Comparison of ENCODE assay signal across 14 cellular contexts in the genomic region with DNA sequence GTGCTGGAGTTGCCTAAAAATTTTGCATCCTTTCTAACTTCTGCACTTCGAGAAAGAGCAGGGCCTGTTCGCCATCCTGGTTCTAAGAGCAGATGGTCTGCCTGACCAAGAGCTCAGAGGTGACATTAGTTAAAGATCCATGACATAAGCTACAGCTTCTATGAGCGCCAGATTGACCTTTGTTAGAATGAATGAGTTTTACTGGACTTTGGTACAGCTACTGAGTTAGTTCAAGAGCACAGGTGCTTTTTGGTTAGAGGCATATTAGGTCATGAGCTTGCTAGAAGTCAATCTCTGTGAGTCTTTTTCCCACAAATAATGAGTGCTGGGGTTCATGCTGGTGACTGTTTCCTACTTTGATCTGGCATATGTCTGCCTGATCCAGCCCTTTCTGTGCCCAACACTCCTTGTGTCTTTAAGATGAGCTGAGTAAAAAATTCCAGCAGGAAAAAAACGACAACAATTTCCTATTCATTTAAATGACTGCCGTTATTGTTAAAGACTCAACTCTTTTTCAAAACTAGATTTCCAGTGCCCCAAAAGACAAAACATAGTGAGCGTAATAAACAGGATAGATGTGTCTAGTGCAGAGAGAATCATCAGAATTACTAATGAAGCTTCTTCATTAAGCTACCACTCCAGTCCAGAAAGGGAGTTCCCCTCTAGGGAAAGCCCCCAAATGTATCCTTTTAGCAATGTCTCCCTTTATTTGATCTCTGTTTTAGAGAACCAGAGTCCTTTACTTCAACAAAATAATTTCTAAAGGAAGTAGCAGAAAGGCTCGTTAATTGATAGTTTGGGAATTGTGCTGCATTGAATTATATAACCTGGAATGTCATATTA.
DNase-seq lines count a peak whose midpoint lies in the region; ATAC-seq lines count a peak whose summit lies in the region.
"Had no signal": no experiment of that assay in that cellular context is flagged by ENCODE, and none has a peak within 500 bp of the region (broad histone marks: within the 10 kb centered on the region; RNA-seq: fewer than 3 reads in every experiment).

No MANE protein-coding gene starts in this region.

- DNase-seq in activated T-cell treated with anti-CD3 and anti-CD28 coated beads, Interleukin-2, amount 50 U/mL, for 72 hours: no peak
- DNase-seq in activated T-cell treated with anti-CD3 and anti-CD28 coated beads, Interleukin-2, amount 50 U/mL, for 24 hours: no peak
- DNase-seq in globus pallidus (ENCODE audit: low spot score): peak; percentile 36
- DNase-seq in pons (ENCODE audit: low spot score): peak; percentile 72
- DNase-seq in head of caudate nucleus: no peak
- no peak for DNase-seq in activated naive CD4-positive, alpha-beta T cell (lab: John Stamatoyannopoulos, UW)
- DNase-seq: CD4-positive, alpha-beta T cell; NCI-H1092 treated with DMSO at 0.1 percent for 48 hours; NCI-H2107; NCI-H2227 treated with DMSO at 0.1 percent for 48 hours; NCI-H82; PC-9 had no signal

- intact Hi-C loops in head of caudate nucleus (cut with DNase I): no loop called here

- H3K4me1 Mint-ChIP-seq in activated T-cell treated with anti-CD3 and anti-CD28 coated beads, Interleukin-2, amount 50 U/mL, for 72 hours (ENCODE audit: low read depth): peaks cover 38% of the 10 kb centered on the region
- peaks cover 73% of the 10 kb centered on the region for H3K4me1 Mint-ChIP-seq in activated T-cell treated with anti-CD3 and anti-CD28 coated beads, Interleukin-2, amount 50 U/mL, for 24 hours (ENCODE audit: low read depth)

- no peak overlapping the region for H3K4me3 Mint-ChIP-seq in activated T-cell treated with anti-CD3 and anti-CD28 coated beads, Interleukin-2, amount 50 U/mL, for 72 hours
- no peak overlapping the region for H3K4me3 Mint-ChIP-seq in activated T-cell treated with anti-CD3 and anti-CD28 coated beads, Interleukin-2, amount 50 U/mL, for 24 hours

- peak overlapping the region; percentile 4 for H3K27ac Mint-ChIP-seq in activated T-cell treated with anti-CD3 and anti-CD28 coated beads, Interleukin-2, amount 50 U/mL, for 72 hours
- no peak overlapping the region for H3K27ac Mint-ChIP-seq in activated T-cell treated with anti-CD3 and anti-CD28 coated beads, Interleukin-2, amount 50 U/mL, for 24 hours
- H3K27ac Mint-ChIP-seq: CD4-positive, alpha-beta T cell had no signal

- H3K36me3 Mint-ChIP-seq in activated T-cell treated with anti-CD3 and anti-CD28 coated beads, Interleukin-2, amount 50 U/mL, for 72 hours (ENCODE audit: insufficient read depth in 2 of 2): no peaks in the 10 kb centered on the region
- H3K36me3 Mint-ChIP-seq in activated T-cell treated with anti-CD3 and anti-CD28 coated beads, Interleukin-2, amount 50 U/mL, for 24 hours (ENCODE audit: low read depth): no peaks in the 10 kb centered on the region

- no peaks in the 10 kb centered on the region for H3K9me3 Mint-ChIP-seq in activated T-cell treated with anti-CD3 and anti-CD28 coated beads, Interleukin-2, amount 50 U/mL, for 72 hours
- no peaks in the 10 kb centered on the region for H3K9me3 Mint-ChIP-seq in activated T-cell treated with anti-CD3 and anti-CD28 coated beads, Interleukin-2, amount 50 U/mL, for 24 hours
- H3K9me3 Mint-ChIP-seq: CD4-positive, alpha-beta T cell had no signal

- no peak for ATAC-seq in activated T-cell treated with anti-CD3 and anti-CD28 coated beads, Interleukin-2, amount 50 U/mL, for 72 hours (replicated peaks in 1 of 2)
- no peak for ATAC-seq in HG02981 (IDR thresholded peaks at IDR 0.05; ENCODE audit: unreplicated experiment)
- ATAC-seq: K562 had no signal

- H3K27me3 Mint-ChIP-seq in activated T-cell treated with anti-CD3 and anti-CD28 coated beads, Interleukin-2, amount 50 U/mL, for 72 hours (ENCODE audit: low read depth): no peaks in the 10 kb centered on the region
- no peaks in the 10 kb centered on the region for H3K27me3 Mint-ChIP-seq in activated T-cell treated with anti-CD3 and anti-CD28 coated beads, Interleukin-2, amount 50 U/mL, for 24 hours
- H3K27me3 Mint-ChIP-seq: CD4-positive, alpha-beta T cell had no signal

Comparison
In these comparisons a context has a peak if more than half of its experiments do, and no peak if none do; other contexts are left out.
1. DNase-seq: peak in globus pallidus (single experiment) and pons (single experiment); none in activated T-cell treated with anti-CD3 and anti-CD28 coated beads, Interleukin-2, amount 50 U/mL, for 72 hours (0 of 2), activated T-cell treated with anti-CD3 and anti-CD28 coated beads, Interleukin-2, amount 50 U/mL, for 24 hours (single experiment), head of caudate nucleus (0 of 42) and activated naive CD4-positive, alpha-beta T cell (0 of 4).